ENCODE assay signal across 8 cellular contexts in genomic region chr2:69437751-69438154, GRCh38. TPM values are rescaled to one million over a fixed set of nuclear protein-coding genes. Genes with fewer than 3 reads are reported as not detected.
A peak's percentile ranks its signal among the peaks of the same experiment; 100 is the strongest.
DNase-seq lines count a peak whose midpoint lies in the region; ATAC-seq, FAIRE-seq and TF ChIP-seq lines count a peak whose summit lies in the region.

No MANE protein-coding gene starts in this region.

- no peaks in the 10 kb centered on the region for H3K27me3 Mint-ChIP-seq in CD4-positive, alpha-beta T cell
- H3K27me3 Mint-ChIP-seq in astrocyte (ENCODE audit: low read depth, unreplicated experiment) = no peaks in the 10 kb centered on the region

- no peak for ATAC-seq in CD4-positive, alpha-beta T cell (ENCODE audit: poor library complexity)
- ATAC-seq in HG02852 (IDR thresholded peaks at IDR 0.05; ENCODE audit: unreplicated experiment) = no peak

- no peaks in the 10 kb centered on the region for H3K9me3 ChIP-seq in CD4-positive, alpha-beta T cell (ENCODE audit: control insufficient read depth, low read length)
- H3K9me3 ChIP-seq in HUES48 (ENCODE audit: control insufficient read depth, insufficient read depth, low read length) = no peaks in the 10 kb centered on the region
- no peaks in the 10 kb centered on the region for H3K9me3 ChIP-seq in astrocyte (ENCODE audit: insufficient read depth, low read depth, low read length)
- peaks cover 2% of the 10 kb centered on the region for H3K9me3 ChIP-seq in keratinocyte (ENCODE audit: control insufficient read depth, low read depth, low read length)
- no peaks in the 10 kb centered on the region for H3K9me3 ChIP-seq in stomach

- H3K4me3 ChIP-seq in HUES48 (ENCODE audit: low read depth, low read length) (peak overlapping the region; percentile 85), astrocyte (ENCODE audit: insufficient read depth, low read depth, low read length) (peak overlapping the region; percentile 83), keratinocyte (ENCODE audit: control insufficient read depth in 2 of 3, extremely low read depth in 1 of 3, insufficient read depth in 2 of 3, low read depth in 1 of 3, low read length in 3 of 3) (peak overlapping the region; percentile 68 to 97 (median 87)), stomach (peak overlapping the region; percentile 71 to 98 (median 86))

- H3K79me2 ChIP-seq in astrocyte (ENCODE audit: insufficient read depth, low read length) (peaks cover 26% of the 10 kb centered on the region), keratinocyte (ENCODE audit: control insufficient read depth, insufficient read depth, low read length) (peaks cover 20% of the 10 kb centered on the region)

- intact Hi-C loops in CD4-positive, alpha-beta T cell (cut with DNase I, micrococcal nuclease) = loop anchor here (1.0 to 5.0 kb wide), 5 partner anchors 50 to 275 kb away; partner anchors contain the start of genes AAK1 (in 1 of the 2) and GFPT1 (in 1 of the 2)
- intact Hi-C loops in stomach (cut with DNase I; ENCODE audit: low total_unique reads) = no loop called here

- H3K9ac ChIP-seq in HUES48 (ENCODE audit: low read depth, low read length) (peak overlapping the region; percentile 90), astrocyte (ENCODE audit: low read length) (peak overlapping the region; percentile 93), keratinocyte (ENCODE audit: control insufficient read depth, extremely low read depth, insufficient read depth, low read length) (peak overlapping the region; percentile 84)

- H3K36me3 ChIP-seq in HUES48 (ENCODE audit: control insufficient read depth, insufficient read depth, low read length) = no peaks in the 10 kb centered on the region
- no peaks in the 10 kb centered on the region for H3K36me3 ChIP-seq in astrocyte (ENCODE audit: insufficient read depth, low read length)
- no peaks in the 10 kb centered on the region for H3K36me3 ChIP-seq in keratinocyte (ENCODE audit: control insufficient read depth in 2 of 2, extremely low read depth in 1 of 2, insufficient read depth in 2 of 2, low read length in 2 of 2)
- H3K36me3 ChIP-seq in stomach = no peaks in the 10 kb centered on the region

- FAIRE-seq in astrocyte (lab: Jason Lieb, UNC) (no peak), keratinocyte (lab: Jason Lieb, UNC) (no peak), urothelium cell line (lab: Jason Lieb, UNC) (no peak)

- dilution Hi-C loops in keratinocyte (cut with MboI; ENCODE audit: extremely low pct_ligation_motif_present, low sequenced_read_pairs) = no loop called here

- H3K9me1 ChIP-seq in keratinocyte (ENCODE audit: control insufficient read depth, extremely low read depth, insufficient read depth, low read length) = no peaks in the 10 kb centered on the region

- H4K20me1 ChIP-seq in astrocyte (ENCODE audit: insufficient read depth, low read length) = no peaks in the 10 kb centered on the region
- H4K20me1 ChIP-seq in keratinocyte (ENCODE audit: control insufficient read depth, extremely low read depth, insufficient read depth, low read length) = no peaks in the 10 kb centered on the region

- peaks cover 43% of the 10 kb centered on the region for H3K4me1 Mint-ChIP-seq in CD4-positive, alpha-beta T cell (ENCODE audit: low read depth)
- peaks cover 17% of the 10 kb centered on the region for H3K4me1 Mint-ChIP-seq in astrocyte (ENCODE audit: low read depth, unreplicated experiment)

- H2AFZ ChIP-seq in astrocyte (ENCODE audit: low read depth, low read length) (peak overlapping the region; percentile 88), keratinocyte (ENCODE audit: control insufficient read depth, low read length) (peak overlapping the region; percentile 99)

- CTCF ChIA-PET in CD4-positive, alpha-beta T cell (lab: Charles Lee) = interaction anchor here (0.6 to 2.0 kb wide), 7 partner anchors 40 to 1690 kb away, joined by 3 to 5 read pairs (median 3); partner anchors contain the start of gene SNRPG

- H3K9me3 Mint-ChIP-seq in CD4-positive, alpha-beta T cell = peaks cover 5% of the 10 kb centered on the region
- no peaks in the 10 kb centered on the region for H3K9me3 Mint-ChIP-seq in astrocyte (ENCODE audit: unreplicated experiment)

- H3K4me2 ChIP-seq in astrocyte (ENCODE audit: low read length) (peak overlapping the region; percentile 96), keratinocyte (ENCODE audit: control insufficient read depth, extremely low read depth, insufficient read depth, low read depth, low read length) (peak overlapping the region; percentile 85)

- TF ChIP-seq CTCF in CD4-positive, alpha-beta T cell (IDR thresholded peaks at IDR 0.05) = no peak
- TF ChIP-seq CTCF in astrocyte (IDR thresholded peaks at IDR 0.05; ENCODE audit: insufficient read depth, low read depth, low read length) = no peak
- TF ChIP-seq CTCF in keratinocyte (optimal IDR thresholded peaks at IDR 0.05 in 1 of 3, IDR thresholded peaks at IDR 0.05 in 1 of 3, conservative IDR thresholded peaks at IDR 0.05 in 1 of 3; ENCODE audit: extremely low read depth in 1 of 3, insufficient read depth in 2 of 3, low read length in 3 of 3) = no peak
- TF ChIP-seq CTCF in stomach (IDR thresholded peaks at IDR 0.05) = no peak

- H3K27ac ChIP-seq in CD4-positive, alpha-beta T cell (ENCODE audit: low read depth, low read length) = peak overlapping the region; percentile 87
- H3K27ac ChIP-seq in HUES48 (ENCODE audit: low read depth, low read length) = peak overlapping the region; percentile 90
- peak overlapping the region; percentile 81 for H3K27ac ChIP-seq in astrocyte (ENCODE audit: low read depth, low read length)
- peak overlapping the region; percentile 94 for H3K27ac ChIP-seq in keratinocyte (ENCODE audit: control insufficient read depth, insufficient read depth, low read length)
- H3K27ac ChIP-seq in stomach = peak overlapping the region; percentile 92 to 98 (median 97)

- H3K4me3 Mint-ChIP-seq in CD4-positive, alpha-beta T cell = peak overlapping the region; percentile 94
- H3K4me3 Mint-ChIP-seq in astrocyte (ENCODE audit: unreplicated experiment) = peak overlapping the region; percentile 97

- peaks cover 36% of the 10 kb centered on the region for H3K36me3 Mint-ChIP-seq in CD4-positive, alpha-beta T cell (ENCODE audit: low read depth)
- H3K36me3 Mint-ChIP-seq in astrocyte (ENCODE audit: low read depth, unreplicated experiment) = no peaks in the 10 kb centered on the region

- H3K27me3 ChIP-seq in CD4-positive, alpha-beta T cell (ENCODE audit: control insufficient read depth, insufficient read depth, low read length) = no peaks in the 10 kb centered on the region
- H3K27me3 ChIP-seq in HUES48 (ENCODE audit: control insufficient read depth, insufficient read depth, low read length) (no peaks in the 10 kb centered on the region), astrocyte (ENCODE audit: insufficient read depth, low read length) (no peaks in the 10 kb centered on the region), keratinocyte (ENCODE audit: control insufficient read depth, extremely low read depth, insufficient read depth, low read length) (no peaks in the 10 kb centered on the region), stomach (no peaks in the 10 kb centered on the region)

- POLR2A ChIA-PET in CD4-positive, alpha-beta T cell (lab: Charles Lee) = interaction anchor here (0.9 to 2.8 kb wide), 41 partner anchors 9 to 1630 kb away, joined by 3 to 29 read pairs (median 5); partner anchors contain the start of genes AAK1, C2orf42, GFPT1 and GMCL1

- peak overlapping the region; percentile 99 for H3K27ac Mint-ChIP-seq in CD4-positive, alpha-beta T cell
- H3K27ac Mint-ChIP-seq in astrocyte (ENCODE audit: unreplicated experiment) = peak overlapping the region; percentile 98

- no peak for TF ChIP-seq EP300 in stomach (IDR thresholded peaks at IDR 0.05)

- 29 to 44% (median 41%) methylated on average over 7 of the region's 7 CpGs for WGBS in stomach, 5 donors

- TF ChIP-seq POLR2A in stomach (IDR thresholded peaks at IDR 0.05) = no peak

- H3K4me1 ChIP-seq in HUES48 (ENCODE audit: control insufficient read depth, insufficient read depth, low read length) (peaks cover 27% of the 10 kb centered on the region), astrocyte (ENCODE audit: insufficient read depth, low read length) (peaks cover 8% of the 10 kb centered on the region), keratinocyte (ENCODE audit: control insufficient read depth, extremely low read depth, insufficient read depth, low read length) (peaks cover 14% of the 10 kb centered on the region), stomach (peaks cover 19 to 35% (median 30%) of the 10 kb centered on the region in 4 donors)

- DNase-seq in CD4-positive, alpha-beta T cell = peak in 2 of 10 experiments; percentile 2 to 7
- DNase-seq in astrocyte (ENCODE audit: low read depth) (peak; percentile 53), keratinocyte (ENCODE audit: low read depth, low spot score) (no peak), stomach (peak; percentile 36), glomerular visceral epithelial cell (ENCODE audit: extremely low spot score) (no peak), urothelium cell line (ENCODE audit: low spot score) (no peak)

RNA-seq across cellular contexts. Expression of gene NFU1, which starts 0.5 kb away (rescaled TPM):
- total RNA-seq in CD4-positive, alpha-beta T cell = 10 to 100 TPM; 18.5 to 22.2 TPM
- 42.6 and 46.6 TPM in 2 replicates for total RNA-seq in astrocyte
- polyA plus RNA-seq in keratinocyte = 28.0 to 53.7 TPM (median 30.1 TPM) in 3 replicates
- 147 TPM for polyA plus RNA-seq in keratinocyte (2011; ENCODE audit: low read depth)
- polyA plus RNA-seq in keratinocyte (2011; cell fraction: cytosol; rRNA removed) = 38.5 and 75.0 TPM in 2 replicates
- 16.6 and 24.9 TPM in 2 replicates for polyA plus RNA-seq in keratinocyte (2011; cell fraction: nucleus; rRNA removed)
- 17.1 and 49.9 TPM in 2 replicates for polyA plus RNA-seq in keratinocyte (2012; ENCODE audit: low replicate concordance)
- polyA minus RNA-seq in keratinocyte = 1.6 to 15.2 TPM (median 5.7 TPM) in 3 replicates
- polyA minus RNA-seq in keratinocyte (2011; cell fraction: cytosol; rRNA and poly(A)+ RNA removed) = 17.6 TPM
- polyA minus RNA-seq in keratinocyte (2011; cell fraction: nucleus; rRNA and poly(A)+ RNA removed) = 1.9 and 5.7 TPM in 2 replicates
- total RNA-seq in stomach = 10 to 100 TPM; 14.7 to 41.9 (median 22.2) TPM
- 10 to 100 TPM; 51.9 to 62.7 (median 56.3) TPM for polyA plus RNA-seq in stomach

RNA-seq across cellular contexts. Expression of gene GFPT1, which starts 50.7 kb away (rescaled TPM):
- total RNA-seq in CD4-positive, alpha-beta T cell = 10 to 100 TPM; 17.6 to 18.3 TPM
- total RNA-seq in astrocyte (126 and 137 TPM in 2 replicates), stomach (100 to 1,000 TPM in 1 of 5 donors, 10 to 100 TPM in 3, 1 to 10 TPM in 1; 4.1 to 107 (median 45.8) TPM)
- polyA plus RNA-seq in keratinocyte (7.2 to 12.9 TPM (median 12.1 TPM) in 3 replicates), stomach (10 to 100 TPM in 2 of 3 donors, 1 to 10 TPM in 1; 6.8 to 19.7 (median 13.6) TPM)
- polyA plus RNA-seq in keratinocyte (2011; ENCODE audit: low read depth) = 71.4 TPM
- 6.7 and 11.8 TPM in 2 replicates for polyA plus RNA-seq in keratinocyte (2011; cell fraction: cytosol; rRNA removed)
- 10.4 and 14.3 TPM in 2 replicates for polyA plus RNA-seq in keratinocyte (2011; cell fraction: nucleus; rRNA removed)
- polyA plus RNA-seq in keratinocyte (2012; ENCODE audit: low replicate concordance) = 15.6 and 24.5 TPM in 2 replicates
- 8.3 to 16.4 TPM (median 8.7 TPM) in 3 replicates for polyA minus RNA-seq in keratinocyte
- polyA minus RNA-seq in keratinocyte (2011; cell fraction: cytosol; rRNA and poly(A)+ RNA removed) = 31.1 TPM
- 10.4 and 24.2 TPM in 2 replicates for polyA minus RNA-seq in keratinocyte (2011; cell fraction: nucleus; rRNA and poly(A)+ RNA removed)

Comparison
In these comparisons a context has a peak if more than half of its experiments do, and no peak if none do; other contexts are left out.
1. DNase-seq: peak in astrocyte (single experiment) and stomach (single experiment); none in keratinocyte (single experiment), glomerular visceral epithelial cell (single experiment) and urothelium cell line (single experiment).
2. Peak in every context shown above with its lines, with median percentiles within 50 percentile points of each other: H3K27ac ChIP-seq, H3K4me3 ChIP-seq and H3K9ac ChIP-seq.